8 cellular contexts compared by ENCODE assay signal in genomic region chr1:145885738-145886287, GRCh38. TPM values are rescaled to one million over a fixed set of nuclear protein-coding genes. Genes with fewer than 3 reads are reported as not detected.
DNase-seq lines count a peak whose midpoint lies in the region; ATAC-seq, FAIRE-seq and TF ChIP-seq lines count a peak whose summit lies in the region.

A gene with protein sequence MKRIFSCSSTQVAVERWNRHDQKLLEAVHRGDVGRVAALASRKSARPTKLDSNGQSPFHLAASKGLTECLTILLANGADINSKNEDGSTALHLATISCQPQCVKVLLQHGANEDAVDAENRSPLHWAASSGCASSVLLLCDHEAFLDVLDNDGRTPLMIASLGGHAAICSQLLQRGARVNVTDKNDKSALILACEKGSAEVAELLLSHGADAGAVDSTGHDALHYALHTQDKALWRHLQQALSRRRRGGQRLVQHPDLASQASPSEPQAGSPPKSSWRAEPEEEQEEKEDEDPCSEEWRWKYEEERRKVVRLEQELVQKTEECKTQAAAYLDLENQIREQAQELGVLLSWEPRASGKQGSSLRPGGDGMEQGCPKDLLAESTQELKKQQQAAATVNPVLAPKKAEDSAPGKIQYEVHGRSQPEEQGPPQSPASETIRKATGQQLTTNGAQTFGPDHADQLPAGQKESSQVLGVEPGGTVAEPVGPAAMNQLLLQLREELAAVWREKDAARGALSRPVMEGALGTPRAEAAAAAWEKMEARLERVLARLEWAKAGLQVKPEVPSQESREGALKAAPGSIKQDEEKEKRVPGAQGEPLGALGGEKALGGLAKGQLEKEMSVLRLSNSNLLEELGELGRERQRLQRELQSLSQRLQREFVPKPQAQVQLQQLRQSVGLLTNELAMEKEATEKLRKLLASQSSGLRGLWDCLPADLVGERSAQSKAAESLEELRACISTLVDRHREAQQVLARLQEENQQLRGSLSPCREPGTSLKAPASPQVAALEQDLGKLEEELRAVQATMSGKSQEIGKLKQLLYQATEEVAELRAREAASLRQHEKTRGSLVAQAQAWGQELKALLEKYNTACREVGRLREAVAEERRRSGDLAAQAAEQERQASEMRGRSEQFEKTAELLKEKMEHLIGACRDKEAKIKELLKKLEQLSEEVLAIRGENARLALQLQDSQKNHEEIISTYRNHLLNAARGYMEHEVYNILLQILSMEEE (minus strand): TSS chr1:145885866. CDS start chr1:145885758, 108 bp downstream.

- H3K27me3 Mint-ChIP-seq in activated naive CD8-positive, alpha-beta T cell, result peaks cover 7% of the 10 kb centered on the region

- H3K27ac Mint-ChIP-seq in activated naive CD8-positive, alpha-beta T cell, result no peak within 1 kb of the TSS

- no peaks in the 10 kb centered on the region for H3K36me3 ChIP-seq in cardiac muscle cell
- H3K36me3 ChIP-seq in pancreas, result no peaks in the 10 kb centered on the region
- no peaks in the 10 kb centered on the region for H3K36me3 ChIP-seq in thoracic aorta

- no peaks in the 10 kb centered on the region for H3K9me3 Mint-ChIP-seq in activated naive CD8-positive, alpha-beta T cell (ENCODE audit: low read depth)

- H3K9me3 ChIP-seq in cardiac muscle cell (ENCODE audit: low read depth) (no peaks in the 10 kb centered on the region), pancreas (no peaks in the 10 kb centered on the region), thoracic aorta (no peaks in the 10 kb centered on the region)

- ATAC-seq in HG02588 (IDR thresholded peaks at IDR 0.05; ENCODE audit: unreplicated experiment) (peak; percentile 98), pancreas (peak; percentile 90 to 96 (median 96)), thoracic aorta (ENCODE audit: insufficient number of reproducible peaks, low FRiP score, low read depth) (peak; percentile 58)

- FAIRE-seq in pancreas (lab: Jason Lieb, UNC), result no peak

- H3K4me1 ChIP-seq in cardiac muscle cell (ENCODE audit: low read depth), result no peaks in the 10 kb centered on the region
- H3K4me1 ChIP-seq in pancreas, result peaks cover 0 to 3% (median 3%) of the 10 kb centered on the region in 3 donors
- peaks cover 9 to 36% of the 10 kb centered on the region in 2 donors for H3K4me1 ChIP-seq in thoracic aorta (ENCODE audit: control insufficient read depth in 1 of 2, low read depth in 2 of 2)

- H3K36me3 Mint-ChIP-seq in activated naive CD8-positive, alpha-beta T cell, result no peaks in the 10 kb centered on the region

- H3K27ac ChIP-seq in cardiac muscle cell, result no peak within 1 kb of the TSS
- H3K27ac ChIP-seq in pancreas, result no peak within 1 kb of the TSS
- H3K27ac ChIP-seq in thoracic aorta, result peak within 1 kb of the TSS; percentile 37 to 38

- TF ChIP-seq CTCF in GM10266 (IDR thresholded peaks at IDR 0.05; ENCODE audit: control insufficient read depth, insufficient read depth, low read depth, missing control alignments), result no peak
- TF ChIP-seq CTCF in cardiac muscle cell (IDR thresholded peaks at IDR 0.05; ENCODE audit: low read depth, low read length), result no peak
- TF ChIP-seq CTCF in pancreas (IDR thresholded peaks at IDR 0.05), result no peak
- no peak for TF ChIP-seq CTCF in thoracic aorta (IDR thresholded peaks at IDR 0.05)

- DNase-seq in GM10266 (ENCODE audit: extremely low spot score) (peak; percentile 91), NAMALWA (ENCODE audit: low spot score) (peak; percentile 96), SKM-1 treated with dmso at 0.1 percent for 144 hours (lab: John Stamatoyannopoulos, UW; ENCODE audit: unreplicated experiment) (peak; percentile 75), cardiac muscle cell (ENCODE audit: low read depth in 1 of 2, low spot score in 1 of 2) (peak; percentile 65 to 88), pancreas (peak; percentile 71 to 93 (median 80)), thoracic aorta (ENCODE audit: low spot score) (peak; percentile 44)

- H3K4me3 Mint-ChIP-seq in activated naive CD8-positive, alpha-beta T cell, result peak within 1 kb of the TSS; percentile 85

- H3K4me1 Mint-ChIP-seq in activated naive CD8-positive, alpha-beta T cell (ENCODE audit: low read depth), result peaks cover 15% of the 10 kb centered on the region

- H3K4me3 ChIP-seq in cardiac muscle cell (peak within 1 kb of the TSS; percentile 46), pancreas (peak within 1 kb of the TSS; percentile 50 to 69 (median 55)), thoracic aorta (peak within 1 kb of the TSS; percentile 81)

- 0 to 1% methylated on average over 32 to 36 of the region's 36 CpGs for WGBS in pancreas, 2 donors

- intact Hi-C loops in pancreas (cut with DNase I), result no loop called here

- H3K27me3 ChIP-seq in cardiac muscle cell (peaks cover 26% of the 10 kb centered on the region), pancreas (no peaks in the 10 kb centered on the region), thoracic aorta (replicated peaks; ENCODE audit: insufficient read depth) (no peaks in the 10 kb centered on the region)

RNA-seq across cellular contexts. Expression of the gene that starts here (rescaled TPM):
- total RNA-seq in cardiac muscle cell (0.11 TPM in 1 of 2 replicates, not detected in the other), pancreas (under 1 TPM; 0.04 to 0.50 (median 0.26) TPM), thoracic aorta (10 to 100 TPM in 1 of 2 donors, 1 to 10 TPM in 1; 9.6 to 15.7 TPM)
- polyA plus RNA-seq in cardiac muscle cell (0.64 and 0.77 TPM in 2 replicates), pancreas (under 1 TPM; 0.59 to 0.68 TPM)

Comparison
In these comparisons a context has a peak if more than half of its experiments do, and no peak if none do; other contexts are left out.
1. Peak in DNase-seq and H3K4me3 ChIP-seq in cardiac muscle cell; RNA of the gene not detected or under 1 TPM.
2. Peak in DNase-seq, ATAC-seq and H3K4me3 ChIP-seq in pancreas; RNA of the gene not detected or under 1 TPM.
3. DNase-seq: peak in every context shown above with its lines; median percentile 96 in NAMALWA; 91 in GM10266; 80 in pancreas; 76 in cardiac muscle cell; 75 in SKM-1 treated with dmso at 0.1 percent for 144 hours; 44 in thoracic aorta.
4. H3K27ac ChIP-seq: peak in thoracic aorta (2 of 2); none in cardiac muscle cell (single experiment) and pancreas (0 of 4).
5. Peak in every context shown above with its lines, with median percentiles within 50 percentile points of each other: ATAC-seq and H3K4me3 ChIP-seq.